Comparison of ENCODE assay signal across 1 cellular context in the genomic region with DNA sequence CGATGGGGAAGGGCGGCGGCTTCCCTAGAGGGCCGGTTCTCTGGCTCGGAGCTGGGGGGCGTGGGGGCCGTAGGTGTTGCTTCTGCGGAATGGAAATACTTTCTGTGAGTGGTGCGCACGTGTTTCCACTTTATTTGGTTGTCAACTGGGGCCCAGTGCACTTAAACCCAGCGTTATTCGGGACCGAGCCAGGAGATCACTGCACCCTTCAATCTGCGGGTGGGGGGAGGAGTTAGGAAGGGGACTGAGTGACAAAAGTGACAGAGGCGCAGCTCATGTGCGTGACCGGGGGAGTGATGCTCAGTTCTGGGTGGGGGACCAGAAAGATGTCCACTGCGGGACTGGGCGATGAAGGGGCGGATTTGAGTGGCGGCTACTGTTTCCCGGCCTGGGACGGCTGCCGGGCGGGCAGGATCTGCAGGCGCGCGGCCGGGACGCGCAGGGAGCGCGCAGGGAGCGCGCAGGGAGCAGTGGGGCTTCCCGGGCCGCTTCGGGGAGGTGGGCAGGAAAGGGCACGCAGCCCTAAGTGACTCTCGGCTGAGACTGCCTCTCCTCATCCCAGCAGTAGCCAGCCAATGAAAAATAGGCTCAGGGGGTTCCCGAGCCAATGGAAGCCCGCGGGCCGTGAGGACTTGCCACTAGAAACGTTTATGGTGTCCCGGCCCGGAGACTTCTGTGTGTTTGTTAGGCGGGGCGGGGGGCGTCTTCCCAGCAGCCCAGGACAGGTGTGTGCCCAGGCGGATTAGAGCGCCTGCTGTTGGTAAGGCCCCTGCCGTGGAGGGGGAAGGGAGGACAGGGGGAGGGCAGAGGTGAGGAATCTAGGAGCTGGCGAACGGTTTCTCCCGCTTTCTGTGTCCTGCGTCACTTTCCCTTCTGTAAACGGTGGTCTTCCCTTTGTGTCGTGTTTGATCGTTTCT.
TF ChIP-seq lines count a peak whose summit lies in the region.

No MANE protein-coding gene starts in this region.

TF ChIP-seq in IMR-90, 13 proteins besides CTCF, POLR2A, EP300 and RAD21:
- TF ChIP-seq ELK1 (IDR thresholded peaks at IDR 0.05; ENCODE audit: borderline replicate concordance, low read depth, low read length) (no peak), BHLHE40 (IDR thresholded peaks at IDR 0.05; ENCODE audit: low read depth, low read length) (no peak; the same call in 1 of the 2 replicates), MAZ (IDR thresholded peaks at IDR 0.05; ENCODE audit: borderline replicate concordance, low read depth, low read length) (no peak), SMC3 (IDR thresholded peaks at IDR 0.05; ENCODE audit: low read depth, low read length) (no peak), MXI1 (IDR thresholded peaks at IDR 0.05; ENCODE audit: borderline replicate concordance, low read depth, low read length) (no peak), NFE2L2 (IDR thresholded peaks at IDR 0.05; ENCODE audit: low read depth, low read length) (no peak), RFX5 (IDR thresholded peaks at IDR 0.05; ENCODE audit: low read depth, low read length) (no peak), RCOR1 (IDR thresholded peaks at IDR 0.05; ENCODE audit: insufficient replicate concordance, low read length) (no peak), CEBPB (IDR thresholded peaks at IDR 0.05; ENCODE audit: low read depth, low read length) (no peak), MAFK (IDR thresholded peaks at IDR 0.05; ENCODE audit: low read depth, low read length) (no peak), USF2 (IDR thresholded peaks at IDR 0.05; ENCODE audit: low read depth, low read length) (no peak), FOS (IDR thresholded peaks at IDR 0.05; ENCODE audit: low read depth, low read length) (no peak), CHD1 (IDR thresholded peaks at IDR 0.05; ENCODE audit: low read depth, low read length) (no peak)
